10 cellular contexts compared by ENCODE assay signal in the genomic region with DNA sequence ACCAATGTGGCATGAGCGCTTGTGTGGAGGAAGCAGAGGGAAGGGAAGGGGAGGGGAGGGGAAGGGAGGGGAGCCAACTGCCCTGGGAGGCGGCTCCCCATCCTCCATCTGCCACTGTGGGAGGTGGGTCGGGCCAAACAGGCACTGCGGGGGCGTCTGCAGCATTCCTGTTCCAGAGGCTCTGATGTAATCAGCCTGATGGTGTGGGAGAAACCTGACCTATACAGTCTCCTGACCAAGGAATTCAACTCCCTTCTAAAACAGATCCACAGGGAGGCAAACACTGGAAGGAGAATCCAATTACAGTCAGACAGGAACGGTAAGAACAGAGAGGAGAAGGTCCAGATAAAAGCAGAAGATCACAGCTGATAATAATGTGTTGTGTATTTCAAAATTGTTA.
A peak's percentile ranks its signal among the peaks of the same experiment; 100 is the strongest.
DNase-seq lines count a peak whose midpoint lies in the region; ATAC-seq and TF ChIP-seq lines count a peak whose summit lies in the region.
"Had no signal": no experiment of that assay in that cellular context is flagged by ENCODE, and none has a peak within 500 bp of the region (broad histone marks: within the 10 kb centered on the region; RNA-seq: fewer than 3 reads in every experiment).

No MANE protein-coding gene starts in this region.

- H3K4me1 ChIP-seq in osteoblast (ENCODE audit: insufficient read depth, low read length) = peaks cover 9% of the 10 kb centered on the region

- H3K36me3 ChIP-seq in osteoblast (ENCODE audit: insufficient read depth, low read length) = no peaks in the 10 kb centered on the region

- ATAC-seq in GM19395 (IDR thresholded peaks at IDR 0.05; ENCODE audit: unreplicated experiment) = no peak
- ATAC-seq in GM18505 (IDR thresholded peaks at IDR 0.05; ENCODE audit: unreplicated experiment) = no peak
- ATAC-seq: effector memory CD8-positive, alpha-beta T cell had no signal

- H3K27ac ChIP-seq in osteoblast (ENCODE audit: low read depth, low read length) = peak overlapping the region; percentile 27

- no peak overlapping the region for H3K4me3 ChIP-seq in foreskin fibroblast (ENCODE audit: low read depth in 1 of 2, low read length in 2 of 2)
- H3K4me3 ChIP-seq in osteoblast (ENCODE audit: insufficient read depth, low read length) = no peak overlapping the region

- peak overlapping the region; percentile 26 for H3K4me2 ChIP-seq in osteoblast (ENCODE audit: insufficient read depth, low read length)

- no peaks in the 10 kb centered on the region for H3K79me2 ChIP-seq in osteoblast (ENCODE audit: insufficient read depth, low read length)

- no peak for TF ChIP-seq CTCF in foreskin fibroblast (IDR thresholded peaks at IDR 0.05; ENCODE audit: low read depth, low read length)
- TF ChIP-seq CTCF in osteoblast (IDR thresholded peaks at IDR 0.05; ENCODE audit: extremely low read depth, low read depth, low read length) = no peak

- DNase-seq in EH (ENCODE audit: low read depth) (peak; percentile 49), SK-N-DZ (ENCODE audit: low spot score) (peak; percentile 93), foreskin fibroblast (peak; percentile 4 to 6), osteoblast (ENCODE audit: insufficient read length, low spot score, missing footprints) (peak; percentile 84), HK-2 (ENCODE audit: unreplicated experiment) (no peak), NCI-H2196 treated with DMSO at 0.1 percent for 48 hours (lab: John Stamatoyannopoulos, UW; ENCODE audit: unreplicated experiment) (no peak)
- DNase-seq: effector memory CD8-positive, alpha-beta T cell; stimulated activated naive CD4-positive, alpha-beta T cell treated with Interleukin-2 at 50 U/mL for 16 hours had no signal

- H4K20me1 ChIP-seq in osteoblast (ENCODE audit: insufficient read depth, low read length) = no peaks in the 10 kb centered on the region

- H3K9me3 ChIP-seq in osteoblast (ENCODE audit: low read depth, low read length) = no peaks in the 10 kb centered on the region

- peaks cover 12% of the 10 kb centered on the region for H3K27me3 ChIP-seq in osteoblast (ENCODE audit: insufficient read depth, low read length)

- no peak overlapping the region for H2AFZ ChIP-seq in osteoblast (ENCODE audit: low read length)

- TF ChIP-seq POLR2A in GM18505 (IDR thresholded peaks at IDR 0.05; ENCODE audit: borderline replicate concordance, extremely low read depth, insufficient read depth, insufficient read length) = no peak

Comparison
In these comparisons a context has a peak if more than half of its experiments do, and no peak if none do; other contexts are left out.
1. DNase-seq: peak in EH (single experiment), SK-N-DZ (single experiment), foreskin fibroblast (2 of 2) and osteoblast (single experiment); none in HK-2 (single experiment) and NCI-H2196 treated with DMSO at 0.1 percent for 48 hours (single experiment).